In genomic region chr14:64910847-64911495, GRCh38 we compare ENCODE assay signal across 9 cellular contexts. TPM values are rescaled to one million over a fixed set of nuclear protein-coding genes. Genes with fewer than 3 reads are reported as not detected.
DNase-seq lines count a peak whose midpoint lies in the region; ATAC-seq and TF ChIP-seq lines count a peak whose summit lies in the region.
"Had no signal": no experiment of that assay in that cellular context is flagged by ENCODE, and none has a peak within 500 bp of the region (broad histone marks: within the 10 kb centered on the region; RNA-seq: fewer than 3 reads in every experiment).

No MANE protein-coding gene starts in this region.

- CTCF ChIA-PET in activated CD4-positive, alpha-beta T cell treated with anti-CD3 and anti-CD28 coated beads, Interleukin-2, amount 10 ng/mL, durations not matched to agents 7 days and 5 days (lab: Charles Lee), result interaction anchor here (0.5 to 2.1 kb wide), 5 partner anchors 11 to 516 kb away, joined by 3 to 6 read pairs (median 3); no protein-coding TSS in a partner anchor

- H4K20me1 ChIP-seq in Karpas-422 (ENCODE audit: insufficient read depth, low read depth, low read length), result peaks cover 10% of the 10 kb centered on the region; the same call in 1 of the 2 replicates

- intact Hi-C loops in right lobe of liver (cut with DNase I), result no loop called here

- no peak for TF ChIP-seq POLR2A in right lobe of liver (IDR thresholded peaks at IDR 0.05)

- no peaks in the 10 kb centered on the region for H3K9me3 Mint-ChIP-seq in activated CD4-positive, alpha-beta T cell treated with anti-CD3 and anti-CD28 coated beads, Interleukin-2, amount 10 ng/mL, durations not matched to agents 7 days and 5 days

- H3K4me2 ChIP-seq in Karpas-422 (ENCODE audit: low read depth, low read length, poor library complexity, severe bottlenecking), result no peak overlapping the region

- H3K27me3 Mint-ChIP-seq in activated CD4-positive, alpha-beta T cell treated with anti-CD3 and anti-CD28 coated beads, Interleukin-2, amount 10 ng/mL, durations not matched to agents 7 days and 5 days, result peaks cover 15% of the 10 kb centered on the region

- no peak overlapping the region for H3K4me3 Mint-ChIP-seq in activated CD4-positive, alpha-beta T cell treated with anti-CD3 and anti-CD28 coated beads, Interleukin-2, amount 10 ng/mL, durations not matched to agents 7 days and 5 days

- no peak overlapping the region for H3K27ac ChIP-seq in Karpas-422 (ENCODE audit: low read length)
- no peak overlapping the region for H3K27ac ChIP-seq in WERI-Rb-1
- H3K27ac ChIP-seq in right lobe of liver, result no peak overlapping the region

- H3K4me3 ChIP-seq in Karpas-422 (ENCODE audit: low read length) (no peak overlapping the region), WERI-Rb-1 (ENCODE audit: low read depth, low read length) (no peak overlapping the region), right lobe of liver (no peak overlapping the region)

- H2AFZ ChIP-seq in Karpas-422 (ENCODE audit: low read length), result no peak overlapping the region

- H3K36me3 ChIP-seq in Karpas-422 (ENCODE audit: insufficient read depth, low read length) (peaks cover 5% of the 10 kb centered on the region; the same call in 1 of the 2 replicates), WERI-Rb-1 (no peaks in the 10 kb centered on the region; the same call in 1 of the 2 replicates), right lobe of liver (no peaks in the 10 kb centered on the region)

- DNase-seq in Caki2 (ENCODE audit: low read depth), result peak; percentile 4
- DNase-seq in Karpas-422, result peak; percentile 54
- DNase-seq in WERI-Rb-1, result peak; percentile 14
- DNase-seq in right lobe of liver, result no peak
- DNase-seq in activated CD4-positive, alpha-beta T cell treated with anti-CD3 and anti-CD28 coated beads, Interleukin-2, amount 10 ng/mL, durations not matched to agents 7 days and 5 days, result no peak

- no peak overlapping the region for H3K27ac Mint-ChIP-seq in activated CD4-positive, alpha-beta T cell treated with anti-CD3 and anti-CD28 coated beads, Interleukin-2, amount 10 ng/mL, durations not matched to agents 7 days and 5 days

- H3K4me1 Mint-ChIP-seq in activated CD4-positive, alpha-beta T cell treated with anti-CD3 and anti-CD28 coated beads, Interleukin-2, amount 10 ng/mL, durations not matched to agents 7 days and 5 days, result peaks cover 23% of the 10 kb centered on the region

- ATAC-seq in right lobe of liver (no peak), HG03469 (IDR thresholded peaks at IDR 0.05; ENCODE audit: unreplicated experiment) (no peak), HG02610 (IDR thresholded peaks at IDR 0.05; ENCODE audit: unreplicated experiment) (no peak), GM18858 (IDR thresholded peaks at IDR 0.05; ENCODE audit: unreplicated experiment) (no peak)

- H3K9ac ChIP-seq in Karpas-422 (ENCODE audit: low read length), result no peak overlapping the region

- 33% methylated on average over 3 of the region's 3 CpGs for WGBS in right lobe of liver (ENCODE audit: insufficient coverage, low coverage, low lambda C conversion rate, missing lambda C conversion rate)

- no peaks in the 10 kb centered on the region for H3K9me2 ChIP-seq in Karpas-422 (replicated peaks; ENCODE audit: insufficient read depth, low read length)

- H3K36me3 Mint-ChIP-seq in activated CD4-positive, alpha-beta T cell treated with anti-CD3 and anti-CD28 coated beads, Interleukin-2, amount 10 ng/mL, durations not matched to agents 7 days and 5 days (ENCODE audit: low read depth), result peaks cover 11% of the 10 kb centered on the region

- in situ Hi-C loops in Caki2 (cut with HindIII; ENCODE audit: low pct_unique_long_range_greater_than_20kb, low sequenced_read_pairs), result no loop called here

- H3K4me1 ChIP-seq in Karpas-422 (ENCODE audit: low read length) (peaks cover 14% of the 10 kb centered on the region), right lobe of liver (peaks cover 0 to 11% (median 5%) of the 10 kb centered on the region in 4 donors)

- H3K9me3 ChIP-seq in Karpas-422 (ENCODE audit: low read length), result no peaks in the 10 kb centered on the region
- H3K9me3 ChIP-seq in WERI-Rb-1 (ENCODE audit: severe bottlenecking), result no peaks in the 10 kb centered on the region
- no peaks in the 10 kb centered on the region for H3K9me3 ChIP-seq in right lobe of liver

- peaks cover 17% of the 10 kb centered on the region for H3K79me2 ChIP-seq in Karpas-422 (ENCODE audit: low read length)

- POLR2A ChIA-PET in activated CD4-positive, alpha-beta T cell treated with anti-CD3 and anti-CD28 coated beads, Interleukin-2, amount 10 ng/mL, durations not matched to agents 7 days and 5 days (lab: Charles Lee), result interaction anchor here (0.6 kb wide), 1 partner anchor 1322 kb away, joined by 13 read pairs; no protein-coding TSS in a partner anchor

- H3K27me3 ChIP-seq in Karpas-422 (ENCODE audit: low read length), result no peaks in the 10 kb centered on the region
- H3K27me3 ChIP-seq in WERI-Rb-1 (ENCODE audit: insufficient read depth, low read depth, severe bottlenecking), result no peaks in the 10 kb centered on the region
- H3K27me3 ChIP-seq in right lobe of liver, result no peaks in the 10 kb centered on the region

- TF ChIP-seq CTCF in WERI-Rb-1 (IDR thresholded peaks at IDR 0.05; ENCODE audit: low read depth, low read length) (peak; percentile 52; the same call in 1 of the 2 replicates), right lobe of liver (IDR thresholded peaks at IDR 0.05) (peak in 3 of 4 donors; percentile 43 to 46 (median 45))

RNA-seq across cellular contexts. Expression of gene CHURC1, which starts 3.3 kb away (rescaled TPM):
- total RNA-seq in Caki2 (2014; rRNA removed; shearing (Covaris generic); ENCODE audit: low replicate concordance), result 29.8 and 47.1 TPM in 2 replicates
- 84.9 and 136 TPM in 2 replicates for total RNA-seq in Karpas-422 (2014; rRNA removed; shearing (Covaris generic); ENCODE audit: low replicate concordance)
- total RNA-seq in right lobe of liver, result 10 to 100 TPM; 28.2 to 55.2 (median 37.1) TPM
- 10 to 100 TPM; 65.2 to 82.9 TPM for total RNA-seq in activated CD4-positive, alpha-beta T cell treated with anti-CD3 and anti-CD28 coated beads, Interleukin-2, amount 10 ng/mL, durations not matched to agents 7 days and 5 days

RNA-seq across cellular contexts. Expression of gene SPTB, which starts 31.3 kb away (rescaled TPM):
- 0.17 TPM in 1 of 2 replicates, not detected in the other for total RNA-seq in Caki2 (2014; rRNA removed; shearing (Covaris generic); ENCODE audit: low replicate concordance)
- not detected in 2 replicates for total RNA-seq in Karpas-422 (2014; rRNA removed; shearing (Covaris generic); ENCODE audit: low replicate concordance)
- total RNA-seq in right lobe of liver, result 1 to 10 TPM in 1 of 6 experiments, under 1 TPM in 5; 0.12 to 2.4 (median 0.72) TPM
- total RNA-seq in activated CD4-positive, alpha-beta T cell treated with anti-CD3 and anti-CD28 coated beads, Interleukin-2, amount 10 ng/mL, durations not matched to agents 7 days and 5 days, result not detected

RNA-seq across cellular contexts. Expression of gene GPX2, which starts 31.6 kb away (rescaled TPM):
- 84.3 and 142 TPM in 2 replicates for total RNA-seq in Caki2 (2014; rRNA removed; shearing (Covaris generic); ENCODE audit: low replicate concordance)
- total RNA-seq in Karpas-422 (2014; rRNA removed; shearing (Covaris generic); ENCODE audit: low replicate concordance), result not detected in 2 replicates
- total RNA-seq in right lobe of liver, result 1,000 to 10,000 TPM in 1 of 6 experiments, 100 to 1,000 TPM in 5; 248 to 1,113 (median 341) TPM
- not detected for total RNA-seq in activated CD4-positive, alpha-beta T cell treated with anti-CD3 and anti-CD28 coated beads, Interleukin-2, amount 10 ng/mL, durations not matched to agents 7 days and 5 days
- total RNA-seq: glomerular endothelial cell had no signal

Comparison
In these comparisons a context has a peak if more than half of its experiments do, and no peak if none do; other contexts are left out.
1. DNase-seq: peak in Caki2 (single experiment), Karpas-422 (single experiment) and WERI-Rb-1 (single experiment); none in right lobe of liver (0 of 3) and activated CD4-positive, alpha-beta T cell treated with anti-CD3 and anti-CD28 coated beads, Interleukin-2, amount 10 ng/mL, durations not matched to agents 7 days and 5 days (single experiment).
2. RNA of gene GPX2, which starts 31.6 kb away (total RNA-seq): 248 to 1,113 TPM in right lobe of liver and 84.3 to 142 TPM in Caki2; not detected in Karpas-422 and not detected in activated CD4-positive, alpha-beta T cell treated with anti-CD3 and anti-CD28 coated beads, Interleukin-2, amount 10 ng/mL, durations not matched to agents 7 days and 5 days; every median in the first group is over 10 times any median in the second.